8 cellular contexts compared by ENCODE assay signal in the genomic region with DNA sequence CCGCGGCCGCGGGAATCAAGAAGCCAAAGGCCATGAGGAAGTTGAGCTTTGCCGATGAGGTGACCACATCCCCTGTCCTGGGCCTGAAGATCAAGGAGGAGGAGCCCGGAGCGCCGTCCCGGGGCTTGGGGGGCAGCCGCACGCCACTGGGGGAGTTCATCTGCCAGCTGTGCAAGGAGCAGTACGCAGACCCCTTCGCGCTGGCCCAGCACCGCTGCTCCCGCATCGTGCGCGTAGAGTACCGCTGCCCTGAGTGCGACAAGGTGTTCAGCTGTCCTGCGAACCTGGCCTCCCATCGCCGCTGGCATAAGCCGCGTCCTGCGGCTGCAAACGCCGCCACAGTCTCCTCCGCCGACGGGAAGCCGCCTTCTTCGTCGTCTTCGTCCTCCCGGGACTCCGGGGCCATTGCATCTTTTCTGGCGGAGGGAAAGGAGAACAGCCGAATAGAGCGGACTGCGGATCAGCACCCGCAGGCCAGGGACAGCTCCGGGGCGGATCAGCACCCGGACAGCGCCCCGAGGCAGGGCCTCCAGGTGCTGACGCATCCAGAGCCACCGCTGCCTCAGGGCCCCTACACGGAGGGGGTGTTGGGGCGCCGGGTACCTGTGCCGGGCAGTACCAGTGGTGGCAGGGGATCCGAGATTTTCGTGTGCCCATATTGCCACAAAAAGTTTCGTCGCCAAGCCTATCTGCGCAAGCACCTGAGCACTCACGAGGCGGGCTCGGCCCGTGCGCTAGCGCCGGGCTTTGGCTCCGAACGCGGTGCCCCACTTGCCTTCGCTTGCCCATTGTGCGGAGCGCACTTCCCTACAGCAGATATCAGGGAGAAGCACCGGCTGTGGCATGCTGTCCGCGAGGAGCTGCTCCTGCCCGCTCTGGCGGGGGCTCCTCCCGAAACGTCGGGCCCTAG. TPM values are rescaled to one million over a fixed set of nuclear protein-coding genes. Genes with fewer than 3 reads are reported as not detected.
DNase-seq lines count a peak whose midpoint lies in the region; ATAC-seq and TF ChIP-seq lines count a peak whose summit lies in the region.

No MANE protein-coding gene starts in this region.

- H3K27ac Mint-ChIP-seq in endothelial cell (ENCODE audit: unreplicated experiment), result no peak overlapping the region

- H3K9me3 Mint-ChIP-seq in endothelial cell (ENCODE audit: unreplicated experiment), result no peaks in the 10 kb centered on the region

- H3K27me3 Mint-ChIP-seq in endothelial cell (ENCODE audit: unreplicated experiment), result peaks cover 13% of the 10 kb centered on the region

- peak overlapping the region; percentile 37 for H3K4me3 Mint-ChIP-seq in endothelial cell (ENCODE audit: unreplicated experiment)

- peaks cover 5% of the 10 kb centered on the region for H3K4me1 Mint-ChIP-seq in endothelial cell (ENCODE audit: unreplicated experiment)

- ATAC-seq in HG02642 (IDR thresholded peaks at IDR 0.05; ENCODE audit: poor library complexity, unreplicated experiment) (peak; percentile 52), GM19467 (IDR thresholded peaks at IDR 0.05; ENCODE audit: unreplicated experiment) (no peak)

- DNase-seq in GM13976 (ENCODE audit: low spot score), result peak; percentile 90
- peak; percentile 25 for DNase-seq in NCI-H345 treated with DMSO at 0.1 percent for 48 hours (lab: John Stamatoyannopoulos, UW; ENCODE audit: unreplicated experiment)
- peak; percentile 84 for DNase-seq in activated CD8-positive, alpha-beta memory T cell treated with anti-CD3 and anti-CD28 coated beads, Interleukin-2, amount 50 U/mL, for 48 hours
- peak; percentile 89 for DNase-seq in endothelial cell (ENCODE audit: low spot score)
- peak; percentile 61 for DNase-seq in mucosa of gallbladder (ENCODE audit: low spot score)
- DNase-seq in stimulated activated naive CD4-positive, alpha-beta T cell treated with Interleukin-2 at 50 U/mL for 16 hours (lab: John Stamatoyannopoulos, UW), result peak; percentile 46

- H3K36me3 Mint-ChIP-seq in endothelial cell (ENCODE audit: low read depth, unreplicated experiment), result no peaks in the 10 kb centered on the region

- in situ Hi-C loops in GM13976 (cut with MboI; ENCODE audit: low sequenced_read_pairs, unreplicated experiment), result no loop called here

- TF ChIP-seq CTCF in GM13976 (IDR thresholded peaks at IDR 0.05; ENCODE audit: borderline replicate concordance, control extremely low read depth, extremely low read depth, insufficient read depth, missing control alignments) (no peak), endothelial cell (IDR thresholded peaks at IDR 0.05; ENCODE audit: unreplicated experiment) (no peak)

RNA-seq across cellular contexts. Expression of a gene that starts 1.2 kb away (rescaled TPM):
- total RNA-seq in endothelial cell (ENCODE audit: unreplicated experiment) (not detected), mucosa of gallbladder (not detected)

Comparison
In these comparisons a context has a peak if more than half of its experiments do, and no peak if none do; other contexts are left out.
1. DNase-seq: peak in every context shown above with its lines; median percentile 90 in GM13976; 89 in endothelial cell; 84 in activated CD8-positive, alpha-beta memory T cell treated with anti-CD3 and anti-CD28 coated beads, Interleukin-2, amount 50 U/mL, for 48 hours; 61 in mucosa of gallbladder; 46 in stimulated activated naive CD4-positive, alpha-beta T cell treated with Interleukin-2 at 50 U/mL for 16 hours; 25 in NCI-H345 treated with DMSO at 0.1 percent for 48 hours.